ENCODE assay signal across 21 cellular contexts in the genomic region with DNA sequence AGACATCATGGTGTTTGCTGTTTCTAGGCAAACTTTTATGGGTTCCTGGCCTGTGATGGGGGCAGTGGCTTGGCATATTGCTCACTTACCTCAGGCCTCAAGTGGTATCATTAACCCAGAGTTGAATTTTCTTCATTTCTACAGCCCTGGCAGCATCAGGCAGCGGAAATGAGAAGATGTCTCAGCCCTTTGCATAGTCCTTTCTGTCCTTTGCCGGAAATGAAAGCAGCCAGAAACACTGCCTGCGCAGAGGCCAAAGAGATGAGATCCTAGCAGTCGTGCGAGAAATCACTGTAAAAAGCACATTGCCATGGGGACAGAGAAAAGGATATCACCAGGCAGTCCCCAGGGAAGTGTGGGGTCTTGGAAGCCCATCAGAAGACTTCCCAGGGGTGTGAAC. TPM values are rescaled to one million over a fixed set of nuclear protein-coding genes. Genes with fewer than 3 reads are reported as not detected.
DNase-seq lines count a peak whose midpoint lies in the region; ATAC-seq, FAIRE-seq and TF ChIP-seq lines count a peak whose summit lies in the region.
"Had no signal": no experiment of that assay in that cellular context is flagged by ENCODE, and none has a peak within 500 bp of the region (broad histone marks: within the 10 kb centered on the region; RNA-seq: fewer than 3 reads in every experiment).

No MANE protein-coding gene starts in this region.

- no peak for DNase-seq in activated CD8-positive, alpha-beta T cell treated with anti-CD3 and anti-CD28 coated beads for 36 hours
- no peak for DNase-seq in activated CD8-positive, alpha-beta T cell treated with anti-CD3 and anti-CD28 coated beads, Interleukin-2, amount 10 ng/mL, durations not matched to agents 7 days and 5 days
- DNase-seq in HTR-8/SVneo (ENCODE audit: insufficient read length, low spot score) (no peak), islet precursor cell (peak; percentile 32), SHP77 (lab: John Stamatoyannopoulos, UW) (no peak)
- DNase-seq: CD4-positive, alpha-beta T cell; H7; Kasumi-1; NCI-H1092 treated with DMSO at 0.1 percent for 48 hours; NCI-H1436; NCI-H187; NCI-H524; NCI-H748 treated with DMSO at 0.1 percent for 48 hours; PC-3 had no signal

- ATAC-seq in activated CD8-positive, alpha-beta T cell treated with anti-CD3 and anti-CD28 coated beads for 36 hours, result no peak
- no peak for ATAC-seq in activated CD8-positive, alpha-beta T cell treated with anti-CD3 and anti-CD28 coated beads, Interleukin-2, amount 10 ng/mL, durations not matched to agents 7 days and 5 days
- ATAC-seq in activated T-helper 17 cell treated with anti-CD3 and anti-CD28 coated beads, Interleukin-2, amount 50 U/mL, for 72 hours (replicated peaks), result no peak
- no peak for ATAC-seq in GM18867 (IDR thresholded peaks at IDR 0.05; ENCODE audit: unreplicated experiment)
- ATAC-seq: HepG2, PC-3, Right ventricle myocardium inferior had no signal

- H3K9me3 Mint-ChIP-seq in activated CD8-positive, alpha-beta T cell treated with anti-CD3 and anti-CD28 coated beads for 36 hours, result peaks cover 17% of the 10 kb centered on the region
- no peaks in the 10 kb centered on the region for H3K9me3 Mint-ChIP-seq in activated CD8-positive, alpha-beta T cell treated with anti-CD3 and anti-CD28 coated beads, Interleukin-2, amount 10 ng/mL, durations not matched to agents 7 days and 5 days (ENCODE audit: insufficient read depth)
- H3K9me3 Mint-ChIP-seq in activated T-helper 17 cell treated with anti-CD3 and anti-CD28 coated beads, Interleukin-2, amount 50 U/mL, for 72 hours, result no peaks in the 10 kb centered on the region
- H3K9me3 Mint-ChIP-seq: CD4-positive, alpha-beta T cell had no signal

- peaks cover 52% of the 10 kb centered on the region for H3K4me1 Mint-ChIP-seq in activated CD8-positive, alpha-beta T cell treated with anti-CD3 and anti-CD28 coated beads for 36 hours (ENCODE audit: low read depth)
- no peaks in the 10 kb centered on the region for H3K4me1 Mint-ChIP-seq in activated CD8-positive, alpha-beta T cell treated with anti-CD3 and anti-CD28 coated beads, Interleukin-2, amount 10 ng/mL, durations not matched to agents 7 days and 5 days (ENCODE audit: low read depth)
- peaks cover 29% of the 10 kb centered on the region for H3K4me1 Mint-ChIP-seq in activated T-helper 17 cell treated with anti-CD3 and anti-CD28 coated beads, Interleukin-2, amount 50 U/mL, for 72 hours

- H3K36me3 Mint-ChIP-seq in activated CD8-positive, alpha-beta T cell treated with anti-CD3 and anti-CD28 coated beads for 36 hours (ENCODE audit: low read depth), result peaks cover 5% of the 10 kb centered on the region
- no peaks in the 10 kb centered on the region for H3K36me3 Mint-ChIP-seq in activated CD8-positive, alpha-beta T cell treated with anti-CD3 and anti-CD28 coated beads, Interleukin-2, amount 10 ng/mL, durations not matched to agents 7 days and 5 days (ENCODE audit: low read depth)
- H3K36me3 Mint-ChIP-seq in activated T-helper 17 cell treated with anti-CD3 and anti-CD28 coated beads, Interleukin-2, amount 50 U/mL, for 72 hours (ENCODE audit: low read depth), result no peaks in the 10 kb centered on the region

- POLR2A ChIA-PET in activated CD8-positive, alpha-beta T cell treated with anti-CD3 and anti-CD28 coated beads for 36 hours (lab: Charles Lee), result no interaction called here
- POLR2A ChIA-PET in activated CD8-positive, alpha-beta T cell treated with anti-CD3 and anti-CD28 coated beads, Interleukin-2, amount 10 ng/mL, durations not matched to agents 7 days and 5 days (lab: Charles Lee), result no interaction called here

- CTCF ChIA-PET in activated CD8-positive, alpha-beta T cell treated with anti-CD3 and anti-CD28 coated beads for 36 hours (lab: Charles Lee), result interaction anchor here (1.0 to 1.1 kb wide), 3 partner anchors 45 to 247 kb away, joined by 3 to 4 read pairs (median 4); no protein-coding TSS in a partner anchor
- CTCF ChIA-PET in activated CD8-positive, alpha-beta T cell treated with anti-CD3 and anti-CD28 coated beads, Interleukin-2, amount 10 ng/mL, durations not matched to agents 7 days and 5 days (lab: Charles Lee), result no interaction called here

- no peak overlapping the region for H3K4me3 Mint-ChIP-seq in activated CD8-positive, alpha-beta T cell treated with anti-CD3 and anti-CD28 coated beads for 36 hours
- no peak overlapping the region for H3K4me3 Mint-ChIP-seq in activated CD8-positive, alpha-beta T cell treated with anti-CD3 and anti-CD28 coated beads, Interleukin-2, amount 10 ng/mL, durations not matched to agents 7 days and 5 days
- H3K4me3 Mint-ChIP-seq in activated T-helper 17 cell treated with anti-CD3 and anti-CD28 coated beads, Interleukin-2, amount 50 U/mL, for 72 hours, result peak overlapping the region; percentile 29
- H3K4me3 Mint-ChIP-seq: CD4-positive, alpha-beta T cell had no signal

- intact Hi-C loops in activated CD8-positive, alpha-beta T cell treated with anti-CD3 and anti-CD28 coated beads for 36 hours (cut with micrococcal nuclease), result loop anchor here (10.0 kb wide), 1 partner anchor 64 kb away; no protein-coding TSS in a partner anchor

- H3K27me3 Mint-ChIP-seq in activated CD8-positive, alpha-beta T cell treated with anti-CD3 and anti-CD28 coated beads for 36 hours, result peaks cover 33% of the 10 kb centered on the region
- peaks cover 11% of the 10 kb centered on the region for H3K27me3 Mint-ChIP-seq in activated CD8-positive, alpha-beta T cell treated with anti-CD3 and anti-CD28 coated beads, Interleukin-2, amount 10 ng/mL, durations not matched to agents 7 days and 5 days (ENCODE audit: low read depth)
- H3K27me3 Mint-ChIP-seq in activated T-helper 17 cell treated with anti-CD3 and anti-CD28 coated beads, Interleukin-2, amount 50 U/mL, for 72 hours, result peaks cover 23% of the 10 kb centered on the region

- peak overlapping the region; percentile 75 for H3K27ac Mint-ChIP-seq in activated CD8-positive, alpha-beta T cell treated with anti-CD3 and anti-CD28 coated beads for 36 hours
- H3K27ac Mint-ChIP-seq in activated CD8-positive, alpha-beta T cell treated with anti-CD3 and anti-CD28 coated beads, Interleukin-2, amount 10 ng/mL, durations not matched to agents 7 days and 5 days, result no peak overlapping the region
- peak overlapping the region; percentile 91 for H3K27ac Mint-ChIP-seq in activated T-helper 17 cell treated with anti-CD3 and anti-CD28 coated beads, Interleukin-2, amount 50 U/mL, for 72 hours
- H3K27ac Mint-ChIP-seq: CD4-positive, alpha-beta T cell had no signal

- no peak for TF ChIP-seq CTCF in activated CD8-positive, alpha-beta T cell treated with anti-CD3 and anti-CD28 coated beads for 36 hours (IDR thresholded peaks at IDR 0.05)

- FAIRE-seq in HTR-8/SVneo (lab: Jason Lieb, UNC), result peak; percentile 36
- FAIRE-seq: A204.1, D721Med, HepG2 had no signal

RNA-seq across cellular contexts. Expression of gene KCNG1, which starts 37.4 kb away (rescaled TPM):
- total RNA-seq in activated CD8-positive, alpha-beta T cell treated with anti-CD3 and anti-CD28 coated beads for 36 hours, result 1 to 10 TPM; 1.8 TPM
- total RNA-seq in activated CD8-positive, alpha-beta T cell treated with anti-CD3 and anti-CD28 coated beads, Interleukin-2, amount 10 ng/mL, durations not matched to agents 7 days and 5 days, result not detected
- total RNA-seq in activated T-helper 17 cell treated with anti-CD3 and anti-CD28 coated beads, Interleukin-2, amount 50 U/mL, for 72 hours, result under 1 TPM; 0.28 to 0.42 TPM
- total RNA-seq: CD4-positive, alpha-beta T cell; HepG2; HT-29 had no signal
